In the genomic region with DNA sequence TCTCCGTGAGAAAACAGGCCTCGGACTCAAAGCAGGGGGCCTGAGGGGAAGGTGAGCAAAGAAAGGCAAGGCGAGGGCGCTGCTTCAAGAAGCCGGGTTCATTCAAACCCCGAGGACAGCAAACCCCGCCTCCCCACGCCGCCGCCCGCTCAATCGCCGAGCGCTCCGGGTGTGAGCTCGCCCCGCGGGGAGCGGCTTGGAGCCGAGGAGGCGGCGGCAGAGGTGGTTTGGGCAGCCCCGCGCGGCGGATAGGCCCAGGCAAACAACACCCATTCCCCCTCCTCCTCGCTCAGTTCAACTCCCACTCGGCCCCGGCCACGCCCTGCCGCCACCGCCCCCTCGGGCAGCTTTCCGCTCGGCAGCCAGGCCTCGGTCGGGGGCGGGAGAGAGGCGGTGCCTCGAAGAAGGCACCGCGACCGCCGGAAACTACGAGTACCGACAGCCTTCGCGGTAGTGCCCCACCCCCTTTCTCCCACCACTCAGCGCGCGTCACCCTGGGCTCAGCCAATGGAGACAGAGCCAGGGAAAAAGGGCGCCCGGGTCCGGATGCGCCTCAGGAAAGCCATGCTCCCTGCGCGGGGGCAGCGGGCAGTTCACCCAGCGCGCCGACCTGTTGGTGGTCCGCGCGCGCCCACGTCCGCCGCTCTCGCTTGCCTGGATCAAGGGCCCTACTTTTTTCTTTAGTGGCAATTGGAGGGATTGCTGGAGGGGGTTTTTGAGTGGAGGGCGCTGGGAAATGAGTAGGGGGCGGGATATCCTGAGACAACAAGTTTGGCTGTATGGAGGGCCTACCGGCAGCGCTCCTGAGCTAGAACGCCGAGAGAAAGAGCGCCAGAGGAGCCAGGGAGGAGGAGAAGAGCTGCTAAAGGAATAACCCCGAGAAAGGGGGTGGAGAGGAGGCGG, we compare ENCODE assay signal across 1 cellular context.
TF ChIP-seq lines count a peak whose summit lies in the region.

No MANE protein-coding gene starts in this region.

TF ChIP-seq in H1, 55 proteins besides CTCF, POLR2A, EP300 and RAD21 (continues in another document):
- TF ChIP-seq JUND (IDR thresholded peaks at IDR 0.05; ENCODE audit: low read length) (no peak; the same call in 1 of the 2 replicates), KDM5A (IDR thresholded peaks at IDR 0.05; ENCODE audit: low read length) (no peak), FOSL1 (IDR thresholded peaks at IDR 0.05; ENCODE audit: insufficient read depth, low read depth, low read length) (no peak), GABPA (IDR thresholded peaks at IDR 0.05; ENCODE audit: borderline replicate concordance, insufficient read depth, low read length) (no peak), PHF8 (conservative IDR thresholded peaks at IDR 0.05; ENCODE audit: low read depth, low read length) (peak; percentile 95), SIRT6 (IDR thresholded peaks at IDR 0.05; ENCODE audit: low read length) (no peak), RXRA (IDR thresholded peaks at IDR 0.05; ENCODE audit: insufficient read depth, low read depth, low read length) (no peak), JUN (IDR thresholded peaks at IDR 0.05; ENCODE audit: low read depth, low read length) (no peak), CTBP2 (IDR thresholded peaks at IDR 0.05; ENCODE audit: borderline replicate concordance, insufficient read depth, insufficient read length, low read length) (no peak), SUZ12 (IDR thresholded peaks at IDR 0.05; ENCODE audit: low read length) (no peak), NANOG (IDR thresholded peaks at IDR 0.05; ENCODE audit: insufficient read depth, low read depth, low read length, poor library complexity, severe bottlenecking) (peak; percentile 34), SRF (IDR thresholded peaks at IDR 0.05; ENCODE audit: low read depth, low read length) (no peak), CBX8 (IDR thresholded peaks at IDR 0.05; ENCODE audit: borderline replicate concordance, low read depth, low read length) (no peak), SAP30 (IDR thresholded peaks at IDR 0.05; ENCODE audit: insufficient read depth, insufficient replicate concordance, low read length) (no peak), ZNF274 (IDR thresholded peaks at IDR 0.05; ENCODE audit: borderline replicate concordance, extremely low read depth, low read length) (no peak), YY1 (IDR thresholded peaks at IDR 0.05; ENCODE audit: low read depth, low read length) (peak; percentile 75), POU5F1 (IDR thresholded peaks at IDR 0.05; ENCODE audit: low read depth, low read length) (no peak), BRCA1 (IDR thresholded peaks at IDR 0.05; ENCODE audit: low read depth, low read length) (no peak), HDAC6 (IDR thresholded peaks at IDR 0.05; ENCODE audit: low read depth, low read length) (no peak), POLR2AphosphoS5 (IDR thresholded peaks at IDR 0.05; ENCODE audit: low read depth, low read length) (peak; percentile 68), CHD1 (IDR thresholded peaks at IDR 0.05; ENCODE audit: low read depth, low read length) (no peak), CBX5 (IDR thresholded peaks at IDR 0.05; ENCODE audit: low read depth, low read length) (no peak), RBBP5 (IDR thresholded peaks at IDR 0.05; ENCODE audit: borderline replicate concordance, low read depth, low read length) (no peak), SIN3A (conservative IDR thresholded peaks at IDR 0.05 in 1 of 2, IDR thresholded peaks at IDR 0.05 in 1 of 2; ENCODE audit: low read depth in 1 of 2, low read length in 2 of 2) (peak in 1 of 2 experiments; percentile 45; a peak in 1 of 4 replicates), SP2 (IDR thresholded peaks at IDR 0.05; ENCODE audit: low read length) (no peak), SP4 (IDR thresholded peaks at IDR 0.05; ENCODE audit: low read length) (peak; percentile 57; the same call in 1 of the 2 replicates), TAF7 (optimal IDR thresholded peaks at IDR 0.05; ENCODE audit: borderline replicate concordance, low read depth, low read length) (peak; percentile 74), TCF12 (IDR thresholded peaks at IDR 0.05; ENCODE audit: low read depth, low read length) (no peak), CREB1 (IDR thresholded peaks at IDR 0.05) (peak; percentile 87), RFX5 (IDR thresholded peaks at IDR 0.05; ENCODE audit: borderline replicate concordance, low read depth, low read length) (no peak), SP1 (IDR thresholded peaks at IDR 0.05; ENCODE audit: low read depth, low read length) (peak; percentile 56; the same call in 1 of the 2 replicates), NRF1 (IDR thresholded peaks at IDR 0.05; ENCODE audit: low read depth, low read length) (no peak; the same call in 1 of the 2 replicates), EGR1 (IDR thresholded peaks at IDR 0.05; ENCODE audit: borderline replicate concordance, low read depth, low read length) (peak; percentile 71), TEAD4 (IDR thresholded peaks at IDR 0.05; ENCODE audit: low read depth, low read length) (no peak), KDM4A (IDR thresholded peaks at IDR 0.05; ENCODE audit: low read depth, low read length, severe bottlenecking) (peak; percentile 51), TBP (IDR thresholded peaks at IDR 0.05; ENCODE audit: low read depth, low read length) (peak; percentile 78), EZH2 (IDR thresholded peaks at IDR 0.05; ENCODE audit: low read depth, low read length, severe bottlenecking) (no peak), BCL11A (IDR thresholded peaks at IDR 0.05; ENCODE audit: low read depth in 2 of 2, low read length in 2 of 2) (no peak), RNF2 (IDR thresholded peaks at IDR 0.05; ENCODE audit: borderline replicate concordance, low read depth, low read length, missing control alignments, poor library complexity, severe bottlenecking) (no peak), HDAC2 (IDR thresholded peaks at IDR 0.05; ENCODE audit: borderline replicate concordance in 1 of 2, low read depth in 2 of 2, low read length in 2 of 2) (0 out of 4 replicates have a peak, but pooled peaks of 1 of the 2 experiments have one; percentile 75), CHD2 (IDR thresholded peaks at IDR 0.05; ENCODE audit: low read length) (peak; percentile 64), MAFK (IDR thresholded peaks at IDR 0.05; ENCODE audit: low read depth, low read length) (no peak), TAF1 (IDR thresholded peaks at IDR 0.05; ENCODE audit: low read depth, low read length) (peak; percentile 83), GTF2F1 (IDR thresholded peaks at IDR 0.05; ENCODE audit: borderline replicate concordance, low read depth, low read length) (no peak), ASH2L (IDR thresholded peaks at IDR 0.05; ENCODE audit: low read length) (peak; percentile 90), KDM1A (IDR thresholded peaks at IDR 0.05; ENCODE audit: borderline replicate concordance, low read length) (0 out of 2 replicates have a peak, but pooled peaks have one; percentile 5), CEBPB (IDR thresholded peaks at IDR 0.05; ENCODE audit: low read depth, low read length) (no peak), SIX5 (IDR thresholded peaks at IDR 0.05; ENCODE audit: low read depth, low read length) (peak; percentile 65)
- TF ChIP-seq, protein P1, sequence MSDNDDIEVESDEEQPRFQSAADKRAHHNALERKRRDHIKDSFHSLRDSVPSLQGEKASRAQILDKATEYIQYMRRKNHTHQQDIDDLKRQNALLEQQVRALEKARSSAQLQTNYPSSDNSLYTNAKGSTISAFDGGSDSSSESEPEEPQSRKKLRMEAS (IDR thresholded peaks at IDR 0.05): peak; percentile 71
- TF ChIP-seq, protein P2, sequence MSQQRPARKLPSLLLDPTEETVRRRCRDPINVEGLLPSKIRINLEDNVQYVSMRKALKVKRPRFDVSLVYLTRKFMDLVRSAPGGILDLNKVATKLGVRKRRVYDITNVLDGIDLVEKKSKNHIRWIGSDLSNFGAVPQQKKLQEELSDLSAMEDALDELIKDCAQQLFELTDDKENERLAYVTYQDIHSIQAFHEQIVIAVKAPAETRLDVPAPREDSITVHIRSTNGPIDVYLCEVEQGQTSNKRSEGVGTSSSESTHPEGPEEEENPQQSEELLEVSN (IDR thresholded peaks at IDR 0.05): peak; percentile 71; the same call in 1 of the 2 replicates
- TF ChIP-seq, protein P3, sequence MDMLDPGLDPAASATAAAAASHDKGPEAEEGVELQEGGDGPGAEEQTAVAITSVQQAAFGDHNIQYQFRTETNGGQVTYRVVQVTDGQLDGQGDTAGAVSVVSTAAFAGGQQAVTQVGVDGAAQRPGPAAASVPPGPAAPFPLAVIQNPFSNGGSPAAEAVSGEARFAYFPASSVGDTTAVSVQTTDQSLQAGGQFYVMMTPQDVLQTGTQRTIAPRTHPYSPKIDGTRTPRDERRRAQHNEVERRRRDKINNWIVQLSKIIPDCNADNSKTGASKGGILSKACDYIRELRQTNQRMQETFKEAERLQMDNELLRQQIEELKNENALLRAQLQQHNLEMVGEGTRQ (IDR thresholded peaks at IDR 0.05; ENCODE audit: low read length): no peak
- TF ChIP-seq, protein P4, sequence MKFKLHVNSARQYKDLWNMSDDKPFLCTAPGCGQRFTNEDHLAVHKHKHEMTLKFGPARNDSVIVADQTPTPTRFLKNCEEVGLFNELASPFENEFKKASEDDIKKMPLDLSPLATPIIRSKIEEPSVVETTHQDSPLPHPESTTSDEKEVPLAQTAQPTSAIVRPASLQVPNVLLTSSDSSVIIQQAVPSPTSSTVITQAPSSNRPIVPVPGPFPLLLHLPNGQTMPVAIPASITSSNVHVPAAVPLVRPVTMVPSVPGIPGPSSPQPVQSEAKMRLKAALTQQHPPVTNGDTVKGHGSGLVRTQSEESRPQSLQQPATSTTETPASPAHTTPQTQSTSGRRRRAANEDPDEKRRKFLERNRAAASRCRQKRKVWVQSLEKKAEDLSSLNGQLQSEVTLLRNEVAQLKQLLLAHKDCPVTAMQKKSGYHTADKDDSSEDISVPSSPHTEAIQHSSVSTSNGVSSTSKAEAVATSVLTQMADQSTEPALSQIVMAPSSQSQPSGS (IDR thresholded peaks at IDR 0.05; ENCODE audit: low read length): no peak
- TF ChIP-seq, protein P5, sequence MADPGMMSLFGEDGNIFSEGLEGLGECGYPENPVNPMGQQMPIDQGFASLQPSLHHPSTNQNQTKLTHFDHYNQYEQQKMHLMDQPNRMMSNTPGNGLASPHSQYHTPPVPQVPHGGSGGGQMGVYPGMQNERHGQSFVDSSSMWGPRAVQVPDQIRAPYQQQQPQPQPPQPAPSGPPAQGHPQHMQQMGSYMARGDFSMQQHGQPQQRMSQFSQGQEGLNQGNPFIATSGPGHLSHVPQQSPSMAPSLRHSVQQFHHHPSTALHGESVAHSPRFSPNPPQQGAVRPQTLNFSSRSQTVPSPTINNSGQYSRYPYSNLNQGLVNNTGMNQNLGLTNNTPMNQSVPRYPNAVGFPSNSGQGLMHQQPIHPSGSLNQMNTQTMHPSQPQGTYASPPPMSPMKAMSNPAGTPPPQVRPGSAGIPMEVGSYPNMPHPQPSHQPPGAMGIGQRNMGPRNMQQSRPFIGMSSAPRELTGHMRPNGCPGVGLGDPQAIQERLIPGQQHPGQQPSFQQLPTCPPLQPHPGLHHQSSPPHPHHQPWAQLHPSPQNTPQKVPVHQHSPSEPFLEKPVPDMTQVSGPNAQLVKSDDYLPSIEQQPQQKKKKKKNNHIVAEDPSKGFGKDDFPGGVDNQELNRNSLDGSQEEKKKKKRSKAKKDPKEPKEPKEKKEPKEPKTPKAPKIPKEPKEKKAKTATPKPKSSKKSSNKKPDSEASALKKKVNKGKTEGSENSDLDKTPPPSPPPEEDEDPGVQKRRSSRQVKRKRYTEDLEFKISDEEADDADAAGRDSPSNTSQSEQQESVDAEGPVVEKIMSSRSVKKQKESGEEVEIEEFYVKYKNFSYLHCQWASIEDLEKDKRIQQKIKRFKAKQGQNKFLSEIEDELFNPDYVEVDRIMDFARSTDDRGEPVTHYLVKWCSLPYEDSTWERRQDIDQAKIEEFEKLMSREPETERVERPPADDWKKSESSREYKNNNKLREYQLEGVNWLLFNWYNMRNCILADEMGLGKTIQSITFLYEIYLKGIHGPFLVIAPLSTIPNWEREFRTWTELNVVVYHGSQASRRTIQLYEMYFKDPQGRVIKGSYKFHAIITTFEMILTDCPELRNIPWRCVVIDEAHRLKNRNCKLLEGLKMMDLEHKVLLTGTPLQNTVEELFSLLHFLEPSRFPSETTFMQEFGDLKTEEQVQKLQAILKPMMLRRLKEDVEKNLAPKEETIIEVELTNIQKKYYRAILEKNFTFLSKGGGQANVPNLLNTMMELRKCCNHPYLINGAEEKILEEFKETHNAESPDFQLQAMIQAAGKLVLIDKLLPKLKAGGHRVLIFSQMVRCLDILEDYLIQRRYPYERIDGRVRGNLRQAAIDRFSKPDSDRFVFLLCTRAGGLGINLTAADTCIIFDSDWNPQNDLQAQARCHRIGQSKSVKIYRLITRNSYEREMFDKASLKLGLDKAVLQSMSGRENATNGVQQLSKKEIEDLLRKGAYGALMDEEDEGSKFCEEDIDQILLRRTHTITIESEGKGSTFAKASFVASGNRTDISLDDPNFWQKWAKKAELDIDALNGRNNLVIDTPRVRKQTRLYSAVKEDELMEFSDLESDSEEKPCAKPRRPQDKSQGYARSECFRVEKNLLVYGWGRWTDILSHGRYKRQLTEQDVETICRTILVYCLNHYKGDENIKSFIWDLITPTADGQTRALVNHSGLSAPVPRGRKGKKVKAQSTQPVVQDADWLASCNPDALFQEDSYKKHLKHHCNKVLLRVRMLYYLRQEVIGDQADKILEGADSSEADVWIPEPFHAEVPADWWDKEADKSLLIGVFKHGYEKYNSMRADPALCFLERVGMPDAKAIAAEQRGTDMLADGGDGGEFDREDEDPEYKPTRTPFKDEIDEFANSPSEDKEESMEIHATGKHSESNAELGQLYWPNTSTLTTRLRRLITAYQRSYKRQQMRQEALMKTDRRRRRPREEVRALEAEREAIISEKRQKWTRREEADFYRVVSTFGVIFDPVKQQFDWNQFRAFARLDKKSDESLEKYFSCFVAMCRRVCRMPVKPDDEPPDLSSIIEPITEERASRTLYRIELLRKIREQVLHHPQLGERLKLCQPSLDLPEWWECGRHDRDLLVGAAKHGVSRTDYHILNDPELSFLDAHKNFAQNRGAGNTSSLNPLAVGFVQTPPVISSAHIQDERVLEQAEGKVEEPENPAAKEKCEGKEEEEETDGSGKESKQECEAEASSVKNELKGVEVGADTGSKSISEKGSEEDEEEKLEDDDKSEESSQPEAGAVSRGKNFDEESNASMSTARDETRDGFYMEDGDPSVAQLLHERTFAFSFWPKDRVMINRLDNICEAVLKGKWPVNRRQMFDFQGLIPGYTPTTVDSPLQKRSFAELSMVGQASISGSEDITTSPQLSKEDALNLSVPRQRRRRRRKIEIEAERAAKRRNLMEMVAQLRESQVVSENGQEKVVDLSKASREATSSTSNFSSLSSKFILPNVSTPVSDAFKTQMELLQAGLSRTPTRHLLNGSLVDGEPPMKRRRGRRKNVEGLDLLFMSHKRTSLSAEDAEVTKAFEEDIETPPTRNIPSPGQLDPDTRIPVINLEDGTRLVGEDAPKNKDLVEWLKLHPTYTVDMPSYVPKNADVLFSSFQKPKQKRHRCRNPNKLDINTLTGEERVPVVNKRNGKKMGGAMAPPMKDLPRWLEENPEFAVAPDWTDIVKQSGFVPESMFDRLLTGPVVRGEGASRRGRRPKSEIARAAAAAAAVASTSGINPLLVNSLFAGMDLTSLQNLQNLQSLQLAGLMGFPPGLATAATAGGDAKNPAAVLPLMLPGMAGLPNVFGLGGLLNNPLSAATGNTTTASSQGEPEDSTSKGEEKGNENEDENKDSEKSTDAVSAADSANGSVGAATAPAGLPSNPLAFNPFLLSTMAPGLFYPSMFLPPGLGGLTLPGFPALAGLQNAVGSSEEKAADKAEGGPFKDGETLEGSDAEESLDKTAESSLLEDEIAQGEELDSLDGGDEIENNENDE (IDR thresholded peaks at IDR 0.05; ENCODE audit: insufficient replicate concordance, low read length): no peak
- TF ChIP-seq, protein P6, sequence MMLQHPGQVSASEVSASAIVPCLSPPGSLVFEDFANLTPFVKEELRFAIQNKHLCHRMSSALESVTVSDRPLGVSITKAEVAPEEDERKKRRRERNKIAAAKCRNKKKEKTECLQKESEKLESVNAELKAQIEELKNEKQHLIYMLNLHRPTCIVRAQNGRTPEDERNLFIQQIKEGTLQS (IDR thresholded peaks at IDR 0.05; ENCODE audit: insufficient read depth, low read depth, low read length): no peak
